Comparison of ENCODE assay signal across 1 cellular context in genomic region chr11:77061258-77061657, GRCh38.
TF ChIP-seq lines count a peak whose summit lies in the region.
"Not testable (repeated sequence)": the region's sequence is repeated elsewhere in the genome, so short reads cannot be mapped to it uniquely, and the experiment has no call there.

No MANE protein-coding gene starts in this region.

TF ChIP-seq in HepG2, 621 proteins besides CTCF, POLR2A, EP300 and RAD21 (continued from another document and continues in another):
- TF ChIP-seq AHDC1 (CRISPR knock-in tag; IDR thresholded peaks at IDR 0.05; ENCODE audit: borderline replicate concordance) (peak; percentile 92; the same call in 1 of the 2 replicates), ZNF331 (CRISPR knock-in tag; IDR thresholded peaks at IDR 0.05) (peak; percentile 73; the same call in 1 of the 2 replicates), CBX5 (CRISPR knock-in tag; IDR thresholded peaks at IDR 0.05; ENCODE audit: borderline replicate concordance) (peak; percentile 39; the same call in 1 of the 2 replicates), NFIC (IDR thresholded peaks at IDR 0.05; ENCODE audit: low read length) (0 out of 2 replicates have a peak, but pooled peaks have one; percentile 40), NR2C2 (CRISPR knock-in tag; IDR thresholded peaks at IDR 0.05; ENCODE audit: borderline replicate concordance) (peak; percentile 53; the same call in 1 of the 2 replicates), SOX6 (CRISPR knock-in tag; IDR thresholded peaks at IDR 0.05) (peak; percentile 88), MED1 (CRISPR knock-in tag; IDR thresholded peaks at IDR 0.05) (peak; percentile 71), SOX5 (CRISPR knock-in tag; IDR thresholded peaks at IDR 0.05; ENCODE audit: borderline replicate concordance) (peak; percentile 85; the same call in 1 of the 2 replicates), ZNF644 (CRISPR knock-in tag; IDR thresholded peaks at IDR 0.05; ENCODE audit: low read depth) (peak; percentile 86), HOMEZ (CRISPR knock-in tag; IDR thresholded peaks at IDR 0.05; ENCODE audit: low read depth) (peak; percentile 46; the same call in 1 of the 2 replicates), GATAD2A (CRISPR knock-in tag; IDR thresholded peaks at IDR 0.05) (peak; percentile 91), ZNF614 (CRISPR knock-in tag; IDR thresholded peaks at IDR 0.05; ENCODE audit: borderline replicate concordance) (peak; percentile 81), ZNF792 (CRISPR knock-in tag; IDR thresholded peaks at IDR 0.05) (peak; percentile 65; the same call in 1 of the 2 replicates), POGZ (CRISPR knock-in tag; IDR thresholded peaks at IDR 0.05) (0 out of 2 replicates have a peak, but pooled peaks have one; percentile 34), RARA (CRISPR knock-in tag; IDR thresholded peaks at IDR 0.05) (peak; percentile 77), ERF (CRISPR knock-in tag; IDR thresholded peaks at IDR 0.05) (peak; percentile 62), NR2F6 (IDR thresholded peaks at IDR 0.05) (peak; percentile 55; the same call in 1 of the 2 replicates), NR2F6 (CRISPR knock-in tag; IDR thresholded peaks at IDR 0.05) (0 out of 2 replicates have a peak, but pooled peaks have one; percentile 21), GATAD1 (CRISPR knock-in tag; IDR thresholded peaks at IDR 0.05) (0 out of 2 replicates have a peak, but pooled peaks have one; percentile 30), POGK (CRISPR knock-in tag; conservative IDR thresholded peaks at IDR 0.05) (0 out of 2 replicates have a peak, but pooled peaks have one; percentile 11), FOXO1 (CRISPR knock-in tag; IDR thresholded peaks at IDR 0.05) (peak; percentile 63), ZNF263 (CRISPR knock-in tag; IDR thresholded peaks at IDR 0.05) (peak; percentile 85), FOXJ3 (CRISPR knock-in tag; IDR thresholded peaks at IDR 0.05; ENCODE audit: borderline replicate concordance) (peak; percentile 93; the same call in 1 of the 2 replicates), ZNF710 (CRISPR knock-in tag; IDR thresholded peaks at IDR 0.05; ENCODE audit: borderline replicate concordance) (peak; percentile 55; the same call in 1 of the 2 replicates), SALL1 (CRISPR knock-in tag; IDR thresholded peaks at IDR 0.05) (peak; percentile 82), FOXK1 (CRISPR knock-in tag; IDR thresholded peaks at IDR 0.05; ENCODE audit: borderline replicate concordance, low read depth) (peak; percentile 72; the same call in 1 of the 2 replicates), CREB1 (CRISPR knock-in tag; IDR thresholded peaks at IDR 0.05) (peak; percentile 53; the same call in 1 of the 2 replicates), RCOR2 (CRISPR knock-in tag; IDR thresholded peaks at IDR 0.05) (peak; percentile 57; the same call in 1 of the 2 replicates), ZNF205 (CRISPR knock-in tag; IDR thresholded peaks at IDR 0.05) (0 out of 2 replicates have a peak, but pooled peaks have one; percentile 17)
- TF ChIP-seq, protein P1, sequence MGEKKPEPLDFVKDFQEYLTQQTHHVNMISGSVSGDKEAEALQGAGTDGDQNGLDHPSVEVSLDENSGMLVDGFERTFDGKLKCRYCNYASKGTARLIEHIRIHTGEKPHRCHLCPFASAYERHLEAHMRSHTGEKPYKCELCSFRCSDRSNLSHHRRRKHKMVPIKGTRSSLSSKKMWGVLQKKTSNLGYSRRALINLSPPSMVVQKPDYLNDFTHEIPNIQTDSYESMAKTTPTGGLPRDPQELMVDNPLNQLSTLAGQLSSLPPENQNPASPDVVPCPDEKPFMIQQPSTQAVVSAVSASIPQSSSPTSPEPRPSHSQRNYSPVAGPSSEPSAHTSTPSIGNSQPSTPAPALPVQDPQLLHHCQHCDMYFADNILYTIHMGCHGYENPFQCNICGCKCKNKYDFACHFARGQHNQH (CRISPR knock-in tag; IDR thresholded peaks at IDR 0.05) = peak; percentile 27; the same call in 1 of the 2 replicates
- not testable (repeated sequence) for TF ChIP-seq SOX6, CREB1 (IDR thresholded peaks at IDR 0.05)
- TF ChIP-seq, protein P2, sequence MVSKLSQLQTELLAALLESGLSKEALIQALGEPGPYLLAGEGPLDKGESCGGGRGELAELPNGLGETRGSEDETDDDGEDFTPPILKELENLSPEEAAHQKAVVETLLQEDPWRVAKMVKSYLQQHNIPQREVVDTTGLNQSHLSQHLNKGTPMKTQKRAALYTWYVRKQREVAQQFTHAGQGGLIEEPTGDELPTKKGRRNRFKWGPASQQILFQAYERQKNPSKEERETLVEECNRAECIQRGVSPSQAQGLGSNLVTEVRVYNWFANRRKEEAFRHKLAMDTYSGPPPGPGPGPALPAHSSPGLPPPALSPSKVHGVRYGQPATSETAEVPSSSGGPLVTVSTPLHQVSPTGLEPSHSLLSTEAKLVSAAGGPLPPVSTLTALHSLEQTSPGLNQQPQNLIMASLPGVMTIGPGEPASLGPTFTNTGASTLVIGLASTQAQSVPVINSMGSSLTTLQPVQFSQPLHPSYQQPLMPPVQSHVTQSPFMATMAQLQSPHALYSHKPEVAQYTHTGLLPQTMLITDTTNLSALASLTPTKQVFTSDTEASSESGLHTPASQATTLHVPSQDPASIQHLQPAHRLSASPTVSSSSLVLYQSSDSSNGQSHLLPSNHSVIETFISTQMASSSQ (IDR thresholded peaks at IDR 0.05; ENCODE audit: low read depth) = peak; percentile 81
- TF ChIP-seq, protein P2 (CRISPR knock-in tag; IDR thresholded peaks at IDR 0.05; ENCODE audit: borderline replicate concordance) = peak; percentile 70; the same call in 1 of the 2 replicates
- TF ChIP-seq, protein P3, sequence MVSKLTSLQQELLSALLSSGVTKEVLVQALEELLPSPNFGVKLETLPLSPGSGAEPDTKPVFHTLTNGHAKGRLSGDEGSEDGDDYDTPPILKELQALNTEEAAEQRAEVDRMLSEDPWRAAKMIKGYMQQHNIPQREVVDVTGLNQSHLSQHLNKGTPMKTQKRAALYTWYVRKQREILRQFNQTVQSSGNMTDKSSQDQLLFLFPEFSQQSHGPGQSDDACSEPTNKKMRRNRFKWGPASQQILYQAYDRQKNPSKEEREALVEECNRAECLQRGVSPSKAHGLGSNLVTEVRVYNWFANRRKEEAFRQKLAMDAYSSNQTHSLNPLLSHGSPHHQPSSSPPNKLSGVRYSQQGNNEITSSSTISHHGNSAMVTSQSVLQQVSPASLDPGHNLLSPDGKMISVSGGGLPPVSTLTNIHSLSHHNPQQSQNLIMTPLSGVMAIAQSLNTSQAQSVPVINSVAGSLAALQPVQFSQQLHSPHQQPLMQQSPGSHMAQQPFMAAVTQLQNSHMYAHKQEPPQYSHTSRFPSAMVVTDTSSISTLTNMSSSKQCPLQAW (CRISPR knock-in tag; IDR thresholded peaks at IDR 0.05) = peak; percentile 67
- TF ChIP-seq, protein P4, sequence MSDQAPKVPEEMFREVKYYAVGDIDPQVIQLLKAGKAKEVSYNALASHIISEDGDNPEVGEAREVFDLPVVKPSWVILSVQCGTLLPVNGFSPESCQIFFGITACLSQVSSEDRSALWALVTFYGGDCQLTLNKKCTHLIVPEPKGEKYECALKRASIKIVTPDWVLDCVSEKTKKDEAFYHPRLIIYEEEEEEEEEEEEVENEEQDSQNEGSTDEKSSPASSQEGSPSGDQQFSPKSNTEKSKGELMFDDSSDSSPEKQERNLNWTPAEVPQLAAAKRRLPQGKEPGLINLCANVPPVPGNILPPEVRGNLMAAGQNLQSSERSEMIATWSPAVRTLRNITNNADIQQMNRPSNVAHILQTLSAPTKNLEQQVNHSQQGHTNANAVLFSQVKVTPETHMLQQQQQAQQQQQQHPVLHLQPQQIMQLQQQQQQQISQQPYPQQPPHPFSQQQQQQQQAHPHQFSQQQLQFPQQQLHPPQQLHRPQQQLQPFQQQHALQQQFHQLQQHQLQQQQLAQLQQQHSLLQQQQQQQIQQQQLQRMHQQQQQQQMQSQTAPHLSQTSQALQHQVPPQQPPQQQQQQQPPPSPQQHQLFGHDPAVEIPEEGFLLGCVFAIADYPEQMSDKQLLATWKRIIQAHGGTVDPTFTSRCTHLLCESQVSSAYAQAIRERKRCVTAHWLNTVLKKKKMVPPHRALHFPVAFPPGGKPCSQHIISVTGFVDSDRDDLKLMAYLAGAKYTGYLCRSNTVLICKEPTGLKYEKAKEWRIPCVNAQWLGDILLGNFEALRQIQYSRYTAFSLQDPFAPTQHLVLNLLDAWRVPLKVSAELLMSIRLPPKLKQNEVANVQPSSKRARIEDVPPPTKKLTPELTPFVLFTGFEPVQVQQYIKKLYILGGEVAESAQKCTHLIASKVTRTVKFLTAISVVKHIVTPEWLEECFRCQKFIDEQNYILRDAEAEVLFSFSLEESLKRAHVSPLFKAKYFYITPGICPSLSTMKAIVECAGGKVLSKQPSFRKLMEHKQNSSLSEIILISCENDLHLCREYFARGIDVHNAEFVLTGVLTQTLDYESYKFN (CRISPR knock-in tag; conservative IDR thresholded peaks at IDR 0.05) = peak; percentile 74
